ENCODE assay signal across 8 cellular contexts in genomic region chr4:137124278-137124932, GRCh38.
DNase-seq lines count a peak whose midpoint lies in the region; TF ChIP-seq lines count a peak whose summit lies in the region.

No MANE protein-coding gene starts in this region.

- H3K27ac ChIP-seq in Karpas-422 (ENCODE audit: low read length) (no peak overlapping the region), PC-9 (no peak overlapping the region)

- peak; percentile 4 for DNase-seq in ELF-1 (ENCODE audit: low read depth, low spot score)
- peak; percentile 85 for DNase-seq in H4 (ENCODE audit: low spot score)
- DNase-seq in Karpas-422 = peak; percentile 69
- DNase-seq in PC-9 = peak; percentile 1 to 36
- peak; percentile 43 for DNase-seq in epithelial cell of proximal tubule (ENCODE audit: low read depth)
- DNase-seq in nephron progenitor cell = no peak
- no peak for DNase-seq in ecto neural progenitor cell (ENCODE audit: low spot score)
- no peak for DNase-seq in ureter (ENCODE audit: low spot score)

- no peak overlapping the region for H3K4me2 ChIP-seq in Karpas-422 (ENCODE audit: low read depth, low read length, poor library complexity, severe bottlenecking)
- H3K4me2 ChIP-seq in PC-9 = peak overlapping the region; percentile 85

- H3K4me3 ChIP-seq in Karpas-422 (ENCODE audit: low read length) = no peak overlapping the region
- H3K4me3 ChIP-seq in PC-9 = peak overlapping the region; percentile 56; the same call in 1 of the 2 replicates
- H3K4me3 ChIP-seq in epithelial cell of proximal tubule (ENCODE audit: low read depth, low read length) = peak overlapping the region; percentile 50

- no peaks in the 10 kb centered on the region for H4K20me1 ChIP-seq in Karpas-422 (ENCODE audit: insufficient read depth, low read depth, low read length)
- H4K20me1 ChIP-seq in PC-9 (ENCODE audit: insufficient read depth) = no peaks in the 10 kb centered on the region

- H3K9me3 Mint-ChIP-seq in nephron progenitor cell = no peaks in the 10 kb centered on the region

- no TSS peak for BruUV-seq in PC-9 (replicated peaks; lab: Mats Ljungman, UMichigan)

- H3K9me2 ChIP-seq in Karpas-422 (replicated peaks; ENCODE audit: insufficient read depth, low read length) = no peaks in the 10 kb centered on the region
- no peaks in the 10 kb centered on the region for H3K9me2 ChIP-seq in PC-9 (ENCODE audit: insufficient read depth)

- H3K79me2 ChIP-seq in Karpas-422 (ENCODE audit: low read length) (no peaks in the 10 kb centered on the region), PC-9 (ENCODE audit: low read depth) (no peaks in the 10 kb centered on the region)

- CTCF ChIA-PET in PC-9 (lab: Charles Lee) = interaction anchor here (1.2 kb wide), 1 partner anchor 966 kb away, joined by 6 read pairs; no protein-coding TSS in a partner anchor

- H3F3A ChIP-seq in PC-9 (ENCODE audit: insufficient read depth, low read depth) = no peaks in the 10 kb centered on the region

- H2AFZ ChIP-seq in Karpas-422 (ENCODE audit: low read length) = no peak overlapping the region
- H2AFZ ChIP-seq in PC-9 = peak overlapping the region; percentile 70

- POLR2A ChIA-PET in PC-9 (lab: Charles Lee; ENCODE audit: unreplicated experiment) = interaction anchor here (0.6 kb wide), 3 partner anchors 1071 to 1814 kb away, joined by 3 to 4 read pairs (median 3); no protein-coding TSS in a partner anchor

- intact Hi-C loops in PC-9 (cut with micrococcal nuclease; ENCODE audit: unreplicated experiment) = loop anchor here (1.0 to 10.0 kb wide), 5 partner anchors 737 to 1790 kb away; no protein-coding TSS in a partner anchor

- H3K36me3 ChIP-seq in Karpas-422 (ENCODE audit: insufficient read depth, low read length) (no peaks in the 10 kb centered on the region), PC-9 (ENCODE audit: low read depth) (no peaks in the 10 kb centered on the region)

- no peaks in the 10 kb centered on the region for H3K4me1 Mint-ChIP-seq in nephron progenitor cell

- no peak overlapping the region for H3K4me3 Mint-ChIP-seq in nephron progenitor cell

- H3K9me3 ChIP-seq in Karpas-422 (ENCODE audit: low read length) (no peaks in the 10 kb centered on the region), PC-9 (ENCODE audit: insufficient read depth, low read depth) (no peaks in the 10 kb centered on the region)

- H3K36me3 Mint-ChIP-seq in nephron progenitor cell (ENCODE audit: low read depth) = no peaks in the 10 kb centered on the region

- H3K27me3 ChIP-seq in Karpas-422 (ENCODE audit: low read length) (no peaks in the 10 kb centered on the region), PC-9 (ENCODE audit: insufficient read depth, low read depth) (no peaks in the 10 kb centered on the region)

- TF ChIP-seq CTCF in PC-9 (conservative IDR thresholded peaks at IDR 0.05) (peak; percentile 62), epithelial cell of proximal tubule (conservative IDR thresholded peaks at IDR 0.05; ENCODE audit: low read depth, low read length) (peak; percentile 71), nephron progenitor cell (IDR thresholded peaks at IDR 0.05) (peak; percentile 58)

- H3K27me3 Mint-ChIP-seq in nephron progenitor cell (ENCODE audit: low read depth, poor library complexity) = peaks cover 3% of the 10 kb centered on the region

- H3K27ac Mint-ChIP-seq in nephron progenitor cell = no peak overlapping the region

- no peaks in the 10 kb centered on the region for H3K4me1 ChIP-seq in Karpas-422 (ENCODE audit: low read length)
- H3K4me1 ChIP-seq in PC-9 (replicated peaks; ENCODE audit: insufficient read depth) = no peaks in the 10 kb centered on the region

- H3K9ac ChIP-seq in Karpas-422 (ENCODE audit: low read length) = no peak overlapping the region

Comparison
In these comparisons a context has a peak if more than half of its experiments do, and no peak if none do; other contexts are left out.
1. DNase-seq: peak in ELF-1 (single experiment), H4 (single experiment), Karpas-422 (single experiment), PC-9 (2 of 2) and epithelial cell of proximal tubule (single experiment); none in nephron progenitor cell (single experiment), ecto neural progenitor cell (single experiment) and ureter (single experiment).
2. Peak in every context shown above with its lines, with median percentiles within 50 percentile points of each other: CTCF ChIP-seq.